Comparison of ENCODE assay signal across 11 cellular contexts in the genomic region with DNA sequence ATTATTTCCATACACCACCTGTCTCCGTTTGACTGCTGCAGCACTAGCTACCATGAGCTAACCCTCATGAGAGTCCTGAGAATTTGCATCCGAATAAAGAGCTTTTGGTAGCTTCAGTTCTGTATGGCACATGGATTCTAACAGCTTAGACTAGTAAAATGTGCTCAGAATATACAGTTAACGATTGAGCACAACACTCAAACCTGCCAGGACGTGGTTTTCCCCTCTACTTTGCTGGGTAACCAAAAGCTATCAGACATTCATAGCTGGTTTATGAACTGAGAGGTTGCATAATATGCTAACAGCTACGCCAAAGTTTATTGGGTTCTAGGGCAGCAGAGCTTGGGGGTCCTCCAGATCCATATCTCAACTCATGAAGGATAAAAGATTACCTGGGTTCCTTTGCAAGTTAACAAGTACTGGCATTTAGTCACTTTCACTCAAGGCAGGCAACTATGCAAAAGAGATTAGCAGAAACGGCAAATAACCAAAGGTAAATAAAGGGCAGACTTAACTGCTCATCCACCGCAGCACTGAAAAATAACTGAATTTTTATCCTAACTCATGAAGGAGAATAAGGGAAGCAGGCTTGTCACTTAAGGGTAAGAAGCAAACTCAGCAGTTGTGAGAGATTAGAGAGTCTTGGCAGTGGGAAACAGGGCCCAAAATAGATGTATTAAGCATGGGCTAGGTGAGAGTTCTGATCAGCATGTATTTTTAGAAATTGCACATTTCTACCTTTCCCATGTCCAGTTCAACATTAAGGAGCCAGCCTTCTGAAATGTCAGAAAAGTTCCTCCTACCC. TPM values are rescaled to one million over a fixed set of nuclear protein-coding genes. Genes with fewer than 3 reads are reported as not detected.
DNase-seq lines count a peak whose midpoint lies in the region; ATAC-seq, FAIRE-seq and TF ChIP-seq lines count a peak whose summit lies in the region.
"Had no signal": no experiment of that assay in that cellular context is flagged by ENCODE, and none has a peak within 500 bp of the region (broad histone marks: within the 10 kb centered on the region; RNA-seq: fewer than 3 reads in every experiment).

No MANE protein-coding gene starts in this region.

- H3K4me3 ChIP-seq in KMS-11 (IDR thresholded peaks at IDR 0.05; ENCODE audit: insufficient read depth, low read depth, low read length), result no peak overlapping the region
- no peak overlapping the region for H3K4me3 ChIP-seq in ascending aorta
- H3K4me3 ChIP-seq in suprapubic skin, result no peak overlapping the region
- H3K4me3 ChIP-seq in effector memory CD4-positive, alpha-beta T cell (ENCODE audit: insufficient read depth, low read depth, low read length, poor library complexity, severe bottlenecking), result no peak overlapping the region

- H2AFZ ChIP-seq in KMS-11 (ENCODE audit: low read depth), result no peak overlapping the region

- H3K27me3 ChIP-seq in KMS-11 (ENCODE audit: insufficient read depth, low read depth) (no peaks in the 10 kb centered on the region), ascending aorta (no peaks in the 10 kb centered on the region), suprapubic skin (no peaks in the 10 kb centered on the region)
- no peaks in the 10 kb centered on the region for H3K27me3 ChIP-seq in effector memory CD4-positive, alpha-beta T cell (replicated peaks; ENCODE audit: control insufficient read depth, insufficient read depth, low read length, poor library complexity, severe bottlenecking)

- peaks cover 28% of the 10 kb centered on the region for H3K4me1 Mint-ChIP-seq in nephron progenitor cell

- 68% methylated on average over 7 of the region's 7 CpGs for WGBS in suprapubic skin

- FAIRE-seq in GM18507 (lab: Jason Lieb, UNC), result peak; percentile 70

- H3K4me1 ChIP-seq in KMS-11 (ENCODE audit: low read depth, poor library complexity, severe bottlenecking), result peaks cover 46% of the 10 kb centered on the region
- peaks cover 0 to 37% of the 10 kb centered on the region in 2 donors for H3K4me1 ChIP-seq in ascending aorta
- H3K4me1 ChIP-seq in suprapubic skin, result peaks cover 16% of the 10 kb centered on the region
- H3K4me1 ChIP-seq in effector memory CD4-positive, alpha-beta T cell (ENCODE audit: control insufficient read depth, insufficient read depth, low read length, poor library complexity, severe bottlenecking), result no peaks in the 10 kb centered on the region

- no peaks in the 10 kb centered on the region for H3K9me3 Mint-ChIP-seq in nephron progenitor cell

- H3K4me3 Mint-ChIP-seq in nephron progenitor cell, result no peak overlapping the region

- H3K27ac Mint-ChIP-seq in nephron progenitor cell, result peak overlapping the region; percentile 55

- H3K36me3 Mint-ChIP-seq in nephron progenitor cell (ENCODE audit: low read depth), result peaks cover 17% of the 10 kb centered on the region

- H3K4me2 ChIP-seq in KMS-11, result peak overlapping the region; percentile 33; the same call in 1 of the 2 replicates

- TF ChIP-seq POLR2A in suprapubic skin (IDR thresholded peaks at IDR 0.05), result no peak

- TF ChIP-seq CTCF in KMS-11 (conservative IDR thresholded peaks at IDR 0.05; ENCODE audit: low read depth, low read length) (no peak), ascending aorta (IDR thresholded peaks at IDR 0.05) (no peak), nephron progenitor cell (IDR thresholded peaks at IDR 0.05) (no peak), suprapubic skin (IDR thresholded peaks at IDR 0.05) (no peak)

- TF ChIP-seq EP300 in suprapubic skin (IDR thresholded peaks at IDR 0.05), result no peak

- peaks cover 0 to 7% of the 10 kb centered on the region in 2 donors for H3K9me3 ChIP-seq in ascending aorta
- no peaks in the 10 kb centered on the region for H3K9me3 ChIP-seq in suprapubic skin
- H3K9me3 ChIP-seq in effector memory CD4-positive, alpha-beta T cell (ENCODE audit: control insufficient read depth, low read length), result no peaks in the 10 kb centered on the region

- no peak overlapping the region for H3K27ac ChIP-seq in KMS-11
- H3K27ac ChIP-seq in ascending aorta, result peak overlapping the region; percentile 59 to 72
- no peak overlapping the region for H3K27ac ChIP-seq in suprapubic skin
- H3K27ac ChIP-seq in effector memory CD4-positive, alpha-beta T cell (ENCODE audit: insufficient read depth, low read length, poor library complexity, severe bottlenecking), result no peak overlapping the region

- intact Hi-C loops in ascending aorta (cut with DNase I), result loop anchor here (2.0 kb wide), 1 partner anchor 30 kb away; a partner anchor contains a TSS

- H3K36me3 ChIP-seq in KMS-11 (ENCODE audit: insufficient read depth) (no peaks in the 10 kb centered on the region), ascending aorta (no peaks in the 10 kb centered on the region), suprapubic skin (no peaks in the 10 kb centered on the region)
- H3K36me3 ChIP-seq in effector memory CD4-positive, alpha-beta T cell (ENCODE audit: control insufficient read depth, insufficient read depth, low read length), result no peaks in the 10 kb centered on the region

- H3K9ac ChIP-seq in KMS-11, result no peak overlapping the region

- H3K27me3 Mint-ChIP-seq in nephron progenitor cell (ENCODE audit: low read depth, poor library complexity), result peaks cover 3% of the 10 kb centered on the region

- DNase-seq in GM18507 (ENCODE audit: extremely low spot score, insufficient read length, low read depth) (no peak), ascending aorta (ENCODE audit: low spot score in 2 of 2) (no peak), nephron progenitor cell (no peak), suprapubic skin (ENCODE audit: low spot score in 2 of 2) (no peak), SHP77 treated with DMSO at 0.1 percent for 48 hours (lab: John Stamatoyannopoulos, UW) (no peak)
- no peak for DNase-seq in effector memory CD4-positive, alpha-beta T cell
- DNase-seq: activated T-cell treated with anti-CD3 and anti-CD28 coated beads, Interleukin-2, amount 50 U/mL, for 1 hour; DMS53 had no signal

- H3K79me2 ChIP-seq in KMS-11 (ENCODE audit: insufficient read depth, low read depth), result peaks cover 80% of the 10 kb centered on the region

- peaks cover 22% of the 10 kb centered on the region for H4K20me1 ChIP-seq in KMS-11 (ENCODE audit: insufficient read depth)

- no peak for ATAC-seq in HG03565 (IDR thresholded peaks at IDR 0.05; ENCODE audit: unreplicated experiment)
- ATAC-seq: HCT116 had no signal

RNA-seq across cellular contexts. Expression of a gene that starts 29.4 kb away (rescaled TPM):
- 18.8 TPM for total RNA-seq in ascending aorta
- total RNA-seq in suprapubic skin, result 10 to 100 TPM; 23.2 to 34.6 (median 28.0) TPM

Comparison
In these comparisons a context has a peak if more than half of its experiments do, and no peak if none do; other contexts are left out.
1. H3K27ac ChIP-seq: peak in ascending aorta (2 of 2); none in KMS-11 (single experiment), suprapubic skin (single experiment) and effector memory CD4-positive, alpha-beta T cell (single experiment).